Comparison of ENCODE assay signal across 1 cellular context in genomic region chr7:30645661-30646060, GRCh38.
TF ChIP-seq lines count a peak whose summit lies in the region.

No MANE protein-coding gene starts in this region.

TF ChIP-seq in K562, 482 proteins besides CTCF, POLR2A, EP300 and RAD21:
- no peak for TF ChIP-seq CEBPG (CRISPR knock-in tag; IDR thresholded peaks at IDR 0.05)
- no peak for TF ChIP-seq CEBPG (tag; conservative IDR thresholded peaks at IDR 0.05 in 1 of 2, IDR thresholded peaks at IDR 0.05 in 1 of 2)
- TF ChIP-seq POLR2AphosphoS2 (IDR thresholded peaks at IDR 0.05; ENCODE audit: low read length): 0 out of 2 replicates have a peak, but pooled peaks have one; percentile 5
TF ChIP-seq in K562: peak in this region for 1.
